Comparison of ENCODE assay signal across 4 cellular contexts in genomic region chr5:126184474-126184873, GRCh38.
"Had no signal": no experiment of that assay in that cellular context is flagged by ENCODE, and none has a peak within 500 bp of the region (broad histone marks: within the 10 kb centered on the region; RNA-seq: fewer than 3 reads in every experiment).

No MANE protein-coding gene starts in this region.

- H3K27ac ChIP-seq: HL-60, KMS-11 had no signal

- H3K4me2 ChIP-seq: KMS-11 had no signal

- H3K9ac ChIP-seq: KMS-11 had no signal

- ATAC-seq: HepG2, K562 had no signal

- H3K4me3 ChIP-seq: K562 had no signal
